Comparison of ENCODE assay signal across 6 cellular contexts in genomic region chr11:65569164-65569972, GRCh38. TPM values are rescaled to one million over a fixed set of nuclear protein-coding genes. Genes with fewer than 3 reads are reported as not detected.
DNase-seq lines count a peak whose midpoint lies in the region.

No MANE protein-coding gene starts in this region.

- peak overlapping the region; percentile 43 to 88 for H3K4me3 ChIP-seq in muscle layer of colon (ENCODE audit: low read depth in 1 of 2, low read length in 2 of 2)

- peaks cover 5% of the 10 kb centered on the region for H3K36me3 ChIP-seq in muscle layer of colon (ENCODE audit: insufficient read depth, low read length)

- H3K4me1 ChIP-seq in muscle layer of colon (ENCODE audit: insufficient read depth, low read length) = peaks cover 48% of the 10 kb centered on the region

- peak overlapping the region; percentile 91 for H3K9ac ChIP-seq in muscle layer of colon (ENCODE audit: low read length)

- no peaks in the 10 kb centered on the region for H3K27me3 ChIP-seq in muscle layer of colon (ENCODE audit: control insufficient read depth in 1 of 2, insufficient read depth in 2 of 2, low read length in 2 of 2)

- WGBS in adipose tissue, 3 donors = 4 to 8% (median 7%) methylated on average over 28 of the region's 28 CpGs

- H3K9me3 ChIP-seq in muscle layer of colon (ENCODE audit: low read length) = no peaks in the 10 kb centered on the region

- H3K27ac ChIP-seq in adipose tissue (ENCODE audit: low read depth, low read length) (peak overlapping the region; percentile 61), muscle layer of colon (ENCODE audit: low read depth, low read length) (peak overlapping the region; percentile 95)

- DNase-seq in activated CD4-positive, CD25-positive, alpha-beta regulatory T cell (lab: John Stamatoyannopoulos, UW) = peak in 3 of 4 experiments; percentile 58 to 68 (median 62)
- DNase-seq in activated CD4-positive, CD25-positive, alpha-beta regulatory T cell treated with anti-CD3 and anti-CD28 coated beads, Interleukin-2, amount 50 U/mL, for 72 hours = no peak
- no peak for DNase-seq in HuH-7.5 (ENCODE audit: low spot score)
- DNase-seq in kidney tubule cell (ENCODE audit: low spot score) = no peak

RNA-seq across cellular contexts. Expression of gene ZNRD2, which starts 0.9 kb away (rescaled TPM):
- 10 to 100 TPM; 50.0 to 72.9 (median 58.8) TPM for polyA plus RNA-seq in adipose tissue

RNA-seq across cellular contexts. Expression of gene FAM89B, which starts 3.0 kb away (rescaled TPM):
- 10 to 100 TPM; 52.2 to 74.9 (median 66.3) TPM for polyA plus RNA-seq in adipose tissue

RNA-seq across cellular contexts. Expression of gene EHBP1L1, which starts 6.5 kb away (rescaled TPM):
- 10 to 100 TPM in 2 of 3 donors, 1 to 10 TPM in 1; 9.7 to 70.4 (median 48.5) TPM for polyA plus RNA-seq in adipose tissue

RNA-seq across cellular contexts. Expression of gene LTBP3, which starts 11.2 kb away (rescaled TPM):
- 10 to 100 TPM; 44.3 to 69.5 (median 55.4) TPM for polyA plus RNA-seq in adipose tissue

RNA-seq across cellular contexts. Expression of gene KCNK7, which starts 26.2 kb away (rescaled TPM):
- 1 to 10 TPM in 2 of 3 donors, under 1 TPM in 1; 0.20 to 4.4 (median 3.2) TPM for polyA plus RNA-seq in adipose tissue

Comparison
In these comparisons a context has a peak if more than half of its experiments do, and no peak if none do; other contexts are left out.
1. DNase-seq: peak in activated CD4-positive, CD25-positive, alpha-beta regulatory T cell (3 of 4); none in activated CD4-positive, CD25-positive, alpha-beta regulatory T cell treated with anti-CD3 and anti-CD28 coated beads, Interleukin-2, amount 50 U/mL, for 72 hours (single experiment), HuH-7.5 (single experiment) and kidney tubule cell (single experiment).